Comparison of ENCODE assay signal across 8 cellular contexts in genomic region chr9:121269030-121269887, GRCh38. TPM values are rescaled to one million over a fixed set of nuclear protein-coding genes. Genes with fewer than 3 reads are reported as not detected.
A peak's percentile ranks its signal among the peaks of the same experiment; 100 is the strongest.
DNase-seq lines count a peak whose midpoint lies in the region; TF ChIP-seq lines count a peak whose summit lies in the region.

No MANE protein-coding gene starts in this region.

- peak overlapping the region; percentile 59 for H3K4me3 ChIP-seq in SJCRH30
- H3K4me3 ChIP-seq in fibroblast of the aortic adventitia (ENCODE audit: low read depth, low read length), result peak overlapping the region; percentile 90

- H3K9me3 ChIP-seq in SJCRH30 (replicated peaks), result no peaks in the 10 kb centered on the region

- no peaks in the 10 kb centered on the region for H3K36me3 ChIP-seq in SJCRH30

- H3K36me3 Mint-ChIP-seq in osteocyte (ENCODE audit: unreplicated experiment), result no peaks in the 10 kb centered on the region

- peaks cover 59% of the 10 kb centered on the region for H3K4me1 Mint-ChIP-seq in osteocyte (ENCODE audit: unreplicated experiment)

- peak overlapping the region; percentile 85 for H3K4me3 Mint-ChIP-seq in osteocyte (ENCODE audit: unreplicated experiment)

- DNase-seq in DMS53 (lab: John Stamatoyannopoulos, UW), result peak; percentile 28
- no peak for DNase-seq in DMS53 treated with DMSO at 0.1 percent for 48 hours (lab: John Stamatoyannopoulos, UW; ENCODE audit: unreplicated experiment)
- no peak for DNase-seq in SJCRH30
- DNase-seq in fibroblast of the aortic adventitia (ENCODE audit: low read depth), result peak; percentile 31
- no peak for DNase-seq in osteocyte (ENCODE audit: extremely low spot score, unreplicated experiment)
- no peak for DNase-seq in NCI-H526 treated with DMSO at 0.1 percent for 48 hours (lab: John Stamatoyannopoulos, UW)
- no peak for DNase-seq in NOMO-1 treated with DMSO at 0.1 percent for 48 hours (lab: John Stamatoyannopoulos, UW; ENCODE audit: unreplicated experiment)
- DNase-seq in NCI-H1092 treated with DMSO at 0.1 percent for 48 hours (lab: John Stamatoyannopoulos, UW), result no peak

- H3K27ac Mint-ChIP-seq in osteocyte (ENCODE audit: unreplicated experiment), result peak overlapping the region; percentile 92

- H3K9me3 Mint-ChIP-seq in osteocyte (ENCODE audit: unreplicated experiment), result no peaks in the 10 kb centered on the region

- H3K27ac ChIP-seq in SJCRH30, result peak overlapping the region; percentile 10; the same call in 1 of the 2 replicates

- H3K27me3 Mint-ChIP-seq in osteocyte (ENCODE audit: unreplicated experiment), result no peaks in the 10 kb centered on the region

- no peaks in the 10 kb centered on the region for H3K27me3 ChIP-seq in SJCRH30

- TF ChIP-seq CTCF in fibroblast of the aortic adventitia (IDR thresholded peaks at IDR 0.05; ENCODE audit: insufficient read depth, low read length), result no peak
- TF ChIP-seq CTCF in osteocyte (IDR thresholded peaks at IDR 0.05), result no peak

- H3K4me1 ChIP-seq in SJCRH30, result peaks cover 19% of the 10 kb centered on the region

RNA-seq across cellular contexts. Expression of gene GSN, which starts 1.3 kb away (rescaled TPM):
- 43.4 and 44.1 TPM in 2 replicates for total RNA-seq in SJCRH30 (2014; rRNA removed; shearing (Covaris generic))
- 253 and 293 TPM in 2 replicates for total RNA-seq in fibroblast of the aortic adventitia (ENCODE audit: low replicate concordance)
- total RNA-seq in osteocyte, result 235 and 249 TPM in 2 replicates

Comparison
In these comparisons a context has a peak if more than half of its experiments do, and no peak if none do; other contexts are left out.
1. DNase-seq: peak in DMS53 (single experiment) and fibroblast of the aortic adventitia (single experiment); none in DMS53 treated with DMSO at 0.1 percent for 48 hours (single experiment), SJCRH30 (0 of 2), osteocyte (single experiment), NCI-H526 treated with DMSO at 0.1 percent for 48 hours (single experiment), NOMO-1 treated with DMSO at 0.1 percent for 48 hours (single experiment) and NCI-H1092 treated with DMSO at 0.1 percent for 48 hours (single experiment).